ENCODE assay signal across 1 cellular context in the genomic region with DNA sequence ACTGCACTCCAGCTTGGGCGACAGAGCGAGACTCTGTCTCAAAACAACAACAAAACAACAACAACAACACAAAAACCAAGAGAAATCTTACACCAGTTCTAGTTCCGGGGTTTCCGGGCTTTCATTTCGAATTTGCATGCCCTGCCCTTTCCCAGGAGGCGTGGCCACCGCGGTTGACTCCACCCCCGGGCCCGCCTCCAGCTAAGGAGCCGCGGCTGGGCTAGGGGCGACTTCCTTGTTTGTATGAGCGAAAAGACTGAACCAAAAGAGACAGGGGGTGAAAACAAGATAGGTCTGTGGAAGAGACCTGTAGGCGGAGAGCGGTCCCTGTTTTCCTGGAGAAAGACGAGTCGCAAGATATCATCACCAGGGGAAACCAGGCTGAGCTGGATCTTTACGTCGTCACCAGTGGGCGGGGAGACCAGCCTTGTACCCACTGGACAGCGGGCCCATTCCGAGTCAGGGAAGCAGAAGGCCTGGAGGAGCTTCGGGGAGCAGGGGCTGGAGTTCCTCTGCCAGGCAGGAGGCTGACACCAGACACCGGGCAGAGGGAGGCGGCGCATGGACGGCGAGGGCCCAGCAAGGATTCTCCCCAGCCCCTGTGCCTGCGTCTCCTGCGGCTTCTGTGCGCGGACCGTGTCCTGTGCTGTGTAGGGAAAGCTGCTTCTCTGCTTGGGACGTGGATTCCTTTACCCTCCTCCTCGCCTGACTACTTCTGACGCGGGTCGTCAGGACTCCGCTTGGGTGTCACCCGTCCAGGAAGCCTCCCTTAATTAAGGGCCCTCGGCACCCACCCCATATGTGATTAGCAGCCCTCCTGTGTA.
TF ChIP-seq lines count a peak whose summit lies in the region.

No MANE protein-coding gene starts in this region.

TF ChIP-seq in HEK293, 187 proteins besides CTCF, POLR2A, EP300 and RAD21 (continued from another document and continues in another):
- TF ChIP-seq ZBTB26 (tag by site-specific recombination; optimal IDR thresholded peaks at IDR 0.05) (peak; percentile 23), ZNF530 (tag by site-specific recombination; IDR thresholded peaks at IDR 0.05; ENCODE audit: low read depth) (no peak), ZNF48 (tag by site-specific recombination; IDR thresholded peaks at IDR 0.05) (no peak), ZIC2 (tag by site-specific recombination; IDR thresholded peaks at IDR 0.05) (no peak), MEIS1 (CRISPR knock-in tag; IDR thresholded peaks at IDR 0.05; ENCODE audit: borderline replicate concordance) (no peak), ZNF138 (tag by site-specific recombination; IDR thresholded peaks at IDR 0.05; ENCODE audit: borderline replicate concordance) (no peak), ZNF169 (tag by site-specific recombination; IDR thresholded peaks at IDR 0.05) (no peak), ZNF510 (tag by site-specific recombination; IDR thresholded peaks at IDR 0.05; ENCODE audit: insufficient replicate concordance) (no peak), ZNF184 (tag by site-specific recombination; IDR thresholded peaks at IDR 0.05) (no peak), ATF2 (tag by site-specific recombination; IDR thresholded peaks at IDR 0.05; ENCODE audit: low read depth) (no peak), ZNF423 (tag by site-specific recombination; IDR thresholded peaks at IDR 0.05) (peak; percentile 75), GLIS1 (tag by site-specific recombination; IDR thresholded peaks at IDR 0.05) (peak; percentile 62), ZNF558 (tag by site-specific recombination; IDR thresholded peaks at IDR 0.05) (no peak), ZNF677 (tag by site-specific recombination; IDR thresholded peaks at IDR 0.05) (0 out of 2 replicates have a peak, but pooled peaks have one; percentile 3), ZNF660 (tag by site-specific recombination; IDR thresholded peaks at IDR 0.05) (peak; percentile 77), ZNF155 (tag by site-specific recombination; IDR thresholded peaks at IDR 0.05) (no peak), ZNF37A (tag by site-specific recombination; IDR thresholded peaks at IDR 0.05) (no peak), ZBTB21 (tag by site-specific recombination; IDR thresholded peaks at IDR 0.05) (no peak; the same call in 1 of the 2 replicates), BCL11A (tag by site-specific recombination; IDR thresholded peaks at IDR 0.05; ENCODE audit: low read depth) (no peak; the same call in 1 of the 2 replicates), ZNF544 (tag by site-specific recombination; IDR thresholded peaks at IDR 0.05) (no peak), ZNF580 (tag by site-specific recombination; IDR thresholded peaks at IDR 0.05) (no peak), GLIS2 (tag by site-specific recombination; IDR thresholded peaks at IDR 0.05) (peak; percentile 48), ZNF221 (tag by site-specific recombination; IDR thresholded peaks at IDR 0.05; ENCODE audit: borderline replicate concordance) (no peak), GLI4 (tag by site-specific recombination; IDR thresholded peaks at IDR 0.05) (no peak), ZNF830 (tag by site-specific recombination; IDR thresholded peaks at IDR 0.05; ENCODE audit: low read depth) (no peak), PRDM1 (tag by site-specific recombination; IDR thresholded peaks at IDR 0.05) (no peak), ZNF112 (tag by site-specific recombination; IDR thresholded peaks at IDR 0.05) (no peak), ZNF416 (tag by site-specific recombination; IDR thresholded peaks at IDR 0.05) (no peak), ZNF239 (tag by site-specific recombination; IDR thresholded peaks at IDR 0.05) (no peak), ZNF350 (tag by site-specific recombination; IDR thresholded peaks at IDR 0.05) (no peak), ZNF624 (tag by site-specific recombination; IDR thresholded peaks at IDR 0.05) (no peak), GLI2 (tag by site-specific recombination; IDR thresholded peaks at IDR 0.05; ENCODE audit: borderline replicate concordance, low read depth) (no peak), ZNF132 (tag by site-specific recombination; IDR thresholded peaks at IDR 0.05; ENCODE audit: borderline replicate concordance) (no peak), ZBTB7A (tag by site-specific recombination; IDR thresholded peaks at IDR 0.05; ENCODE audit: low read depth) (peak; percentile 44; the same call in 1 of the 2 replicates), KLF8 (tag by site-specific recombination; IDR thresholded peaks at IDR 0.05) (no peak), SCRT1 (tag by site-specific recombination; IDR thresholded peaks at IDR 0.05; ENCODE audit: borderline replicate concordance) (peak; percentile 42; the same call in 1 of the 2 replicates), ZBTB17 (tag by site-specific recombination; IDR thresholded peaks at IDR 0.05) (peak; percentile 90), ZBTB8A (tag by site-specific recombination; IDR thresholded peaks at IDR 0.05) (no peak), KLF16 (tag by site-specific recombination; IDR thresholded peaks at IDR 0.05) (peak; percentile 17), ZNF548 (tag by site-specific recombination; IDR thresholded peaks at IDR 0.05) (no peak), ZNF214 (tag by site-specific recombination; IDR thresholded peaks at IDR 0.05; ENCODE audit: borderline replicate concordance) (no peak), EGR2 (tag by site-specific recombination; IDR thresholded peaks at IDR 0.05; ENCODE audit: low read depth) (peak; percentile 86), YY1 (tag by site-specific recombination; IDR thresholded peaks at IDR 0.05) (no peak), BCL11B (tag by site-specific recombination; IDR thresholded peaks at IDR 0.05; ENCODE audit: low read depth) (0 out of 2 replicates have a peak, but pooled peaks have one; percentile 25), ELK4 (IDR thresholded peaks at IDR 0.05; ENCODE audit: borderline replicate concordance, low read depth, low read length) (no peak), ZBTB48 (tag by site-specific recombination; IDR thresholded peaks at IDR 0.05) (peak; percentile 71), ZNF658 (tag by site-specific recombination; IDR thresholded peaks at IDR 0.05) (no peak), ZSCAN23 (tag by site-specific recombination; IDR thresholded peaks at IDR 0.05) (0 out of 2 replicates have a peak, but pooled peaks have one; percentile 42), ZNF341 (tag by site-specific recombination; IDR thresholded peaks at IDR 0.05; ENCODE audit: low read depth) (no peak; the same call in 1 of the 2 replicates), ZNF776 (tag by site-specific recombination; IDR thresholded peaks at IDR 0.05; ENCODE audit: borderline replicate concordance) (no peak), SALL2 (tag by site-specific recombination; IDR thresholded peaks at IDR 0.05; ENCODE audit: borderline replicate concordance) (no peak), RBAK (tag by site-specific recombination; IDR thresholded peaks at IDR 0.05) (no peak)
- TF ChIP-seq, protein P1, sequence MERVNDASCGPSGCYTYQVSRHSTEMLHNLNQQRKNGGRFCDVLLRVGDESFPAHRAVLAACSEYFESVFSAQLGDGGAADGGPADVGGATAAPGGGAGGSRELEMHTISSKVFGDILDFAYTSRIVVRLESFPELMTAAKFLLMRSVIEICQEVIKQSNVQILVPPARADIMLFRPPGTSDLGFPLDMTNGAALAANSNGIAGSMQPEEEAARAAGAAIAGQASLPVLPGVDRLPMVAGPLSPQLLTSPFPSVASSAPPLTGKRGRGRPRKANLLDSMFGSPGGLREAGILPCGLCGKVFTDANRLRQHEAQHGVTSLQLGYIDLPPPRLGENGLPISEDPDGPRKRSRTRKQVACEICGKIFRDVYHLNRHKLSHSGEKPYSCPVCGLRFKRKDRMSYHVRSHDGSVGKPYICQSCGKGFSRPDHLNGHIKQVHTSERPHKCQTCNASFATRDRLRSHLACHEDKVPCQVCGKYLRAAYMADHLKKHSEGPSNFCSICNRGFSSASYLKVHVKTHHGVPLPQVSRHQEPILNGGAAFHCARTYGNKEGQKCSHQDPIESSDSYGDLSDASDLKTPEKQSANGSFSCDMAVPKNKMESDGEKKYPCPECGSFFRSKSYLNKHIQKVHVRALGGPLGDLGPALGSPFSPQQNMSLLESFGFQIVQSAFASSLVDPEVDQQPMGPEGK (tag by site-specific recombination; IDR thresholded peaks at IDR 0.05), result peak; percentile 63
- TF ChIP-seq, protein P2, sequence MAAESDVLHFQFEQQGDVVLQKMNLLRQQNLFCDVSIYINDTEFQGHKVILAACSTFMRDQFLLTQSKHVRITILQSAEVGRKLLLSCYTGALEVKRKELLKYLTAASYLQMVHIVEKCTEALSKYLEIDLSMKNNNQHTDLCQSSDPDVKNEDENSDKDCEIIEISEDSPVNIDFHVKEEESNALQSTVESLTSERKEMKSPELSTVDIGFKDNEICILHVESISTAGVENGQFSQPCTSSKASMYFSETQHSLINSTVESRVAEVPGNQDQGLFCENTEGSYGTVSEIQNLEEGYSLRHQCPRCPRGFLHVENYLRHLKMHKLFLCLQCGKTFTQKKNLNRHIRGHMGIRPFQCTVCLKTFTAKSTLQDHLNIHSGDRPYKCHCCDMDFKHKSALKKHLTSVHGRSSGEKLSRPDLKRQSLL (tag by site-specific recombination; IDR thresholded peaks at IDR 0.05), result no peak
- TF ChIP-seq, protein P3, sequence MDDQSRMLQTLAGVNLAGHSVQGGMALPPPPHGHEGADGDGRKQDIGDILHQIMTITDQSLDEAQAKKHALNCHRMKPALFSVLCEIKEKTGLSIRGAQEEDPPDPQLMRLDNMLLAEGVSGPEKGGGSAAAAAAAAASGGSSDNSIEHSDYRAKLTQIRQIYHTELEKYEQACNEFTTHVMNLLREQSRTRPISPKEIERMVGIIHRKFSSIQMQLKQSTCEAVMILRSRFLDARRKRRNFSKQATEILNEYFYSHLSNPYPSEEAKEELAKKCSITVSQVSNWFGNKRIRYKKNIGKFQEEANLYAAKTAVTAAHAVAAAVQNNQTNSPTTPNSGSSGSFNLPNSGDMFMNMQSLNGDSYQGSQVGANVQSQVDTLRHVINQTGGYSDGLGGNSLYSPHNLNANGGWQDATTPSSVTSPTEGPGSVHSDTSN (CRISPR knock-in tag; IDR thresholded peaks at IDR 0.05), result no peak; the same call in 1 of the 2 replicates
- TF ChIP-seq, protein P4, sequence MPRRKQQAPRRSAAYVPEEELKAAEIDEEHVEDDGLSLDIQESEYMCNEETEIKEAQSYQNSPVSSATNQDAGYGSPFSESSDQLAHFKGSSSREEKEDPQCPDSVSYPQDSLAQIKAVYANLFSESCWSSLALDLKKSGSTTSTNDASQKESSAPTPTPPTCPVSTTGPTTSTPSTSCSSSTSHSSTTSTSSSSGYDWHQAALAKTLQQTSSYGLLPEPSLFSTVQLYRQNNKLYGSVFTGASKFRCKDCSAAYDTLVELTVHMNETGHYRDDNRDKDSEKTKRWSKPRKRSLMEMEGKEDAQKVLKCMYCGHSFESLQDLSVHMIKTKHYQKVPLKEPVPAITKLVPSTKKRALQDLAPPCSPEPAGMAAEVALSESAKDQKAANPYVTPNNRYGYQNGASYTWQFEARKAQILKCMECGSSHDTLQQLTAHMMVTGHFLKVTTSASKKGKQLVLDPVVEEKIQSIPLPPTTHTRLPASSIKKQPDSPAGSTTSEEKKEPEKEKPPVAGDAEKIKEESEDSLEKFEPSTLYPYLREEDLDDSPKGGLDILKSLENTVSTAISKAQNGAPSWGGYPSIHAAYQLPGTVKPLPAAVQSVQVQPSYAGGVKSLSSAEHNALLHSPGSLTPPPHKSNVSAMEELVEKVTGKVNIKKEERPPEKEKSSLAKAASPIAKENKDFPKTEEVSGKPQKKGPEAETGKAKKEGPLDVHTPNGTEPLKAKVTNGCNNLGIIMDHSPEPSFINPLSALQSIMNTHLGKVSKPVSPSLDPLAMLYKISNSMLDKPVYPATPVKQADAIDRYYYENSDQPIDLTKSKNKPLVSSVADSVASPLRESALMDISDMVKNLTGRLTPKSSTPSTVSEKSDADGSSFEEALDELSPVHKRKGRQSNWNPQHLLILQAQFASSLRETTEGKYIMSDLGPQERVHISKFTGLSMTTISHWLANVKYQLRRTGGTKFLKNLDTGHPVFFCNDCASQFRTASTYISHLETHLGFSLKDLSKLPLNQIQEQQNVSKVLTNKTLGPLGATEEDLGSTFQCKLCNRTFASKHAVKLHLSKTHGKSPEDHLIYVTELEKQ (tag by site-specific recombination; IDR thresholded peaks at IDR 0.05; ENCODE audit: borderline replicate concordance), result no peak
